Comparison of ENCODE assay signal across 8 cellular contexts in genomic region chr7:76267107-76267834, GRCh38. TPM values are rescaled to one million over a fixed set of nuclear protein-coding genes. Genes with fewer than 3 reads are reported as not detected.
DNase-seq lines count a peak whose midpoint lies in the region; ATAC-seq and TF ChIP-seq lines count a peak whose summit lies in the region.

No MANE protein-coding gene starts in this region.

- H4K20me1 ChIP-seq in fibroblast of lung (ENCODE audit: control insufficient read depth, extremely low read depth, insufficient read depth, low read length) = peaks cover 2% of the 10 kb centered on the region

- no peak overlapping the region for H3K27ac ChIP-seq in fibroblast of lung (ENCODE audit: insufficient read depth, low read length)

- intact Hi-C loops in sciatic nerve (cut with DNase I) = loop anchor here (10.0 kb wide), 1 partner anchor 62 kb away; the partner anchor contains the start of gene SRRM3

- no peak overlapping the region for H3K9ac ChIP-seq in fibroblast of lung (ENCODE audit: insufficient read depth, low read length)

- H3K4me3 ChIP-seq in GM06990 (replicated peaks; ENCODE audit: low read depth, low read length) = peak overlapping the region; percentile 51
- H3K4me3 ChIP-seq in LNCaP clone FGC (ENCODE audit: low read depth, low read length) = peak overlapping the region; percentile 23; the same call in 1 of the 2 replicates
- H3K4me3 ChIP-seq in fibroblast of lung (replicated peaks in 1 of 4; ENCODE audit: control extremely low read depth in 1 of 4, insufficient read depth in 1 of 4, low read depth in 3 of 4, low read length in 4 of 4) = no peak overlapping the region

- H3K36me3 ChIP-seq in GM06990 (ENCODE audit: control insufficient read depth, insufficient read depth, low read length) = no peaks in the 10 kb centered on the region
- no peaks in the 10 kb centered on the region for H3K36me3 ChIP-seq in fibroblast of lung (ENCODE audit: control insufficient read depth, insufficient read depth, low read length)

- no peaks in the 10 kb centered on the region for H3K9me3 ChIP-seq in fibroblast of lung (ENCODE audit: control insufficient read depth, insufficient read depth, low read depth, low read length)

- TF ChIP-seq CTCF in GM06990 (IDR thresholded peaks at IDR 0.05; ENCODE audit: insufficient read depth, low read length, poor library complexity, severe bottlenecking) (no peak), LNCaP clone FGC (IDR thresholded peaks at IDR 0.05; ENCODE audit: control insufficient read depth, extremely low read depth, insufficient read depth) (no peak), fibroblast of lung (conservative IDR thresholded peaks at IDR 0.05 in 1 of 2, IDR thresholded peaks at IDR 0.05 in 1 of 2; ENCODE audit: low read depth in 1 of 2, low read length in 2 of 2) (no peak)

- ATAC-seq in sciatic nerve (peak; percentile 6), HG02981 (IDR thresholded peaks at IDR 0.05; ENCODE audit: unreplicated experiment) (no peak)

- no peaks in the 10 kb centered on the region for H3K4me1 ChIP-seq in fibroblast of lung (ENCODE audit: control insufficient read depth, extremely low read depth, insufficient read depth, low read length)

- DNase-seq in GM06990 (ENCODE audit: extremely low read depth, insufficient read length) = no peak
- no peak for DNase-seq in LNCaP clone FGC (ENCODE audit: low read depth)
- no peak for DNase-seq in fibroblast of lung (ENCODE audit: low read depth in 2 of 2)
- no peak for DNase-seq in sciatic nerve (ENCODE audit: low spot score)
- DNase-seq in C1 segment of cervical spinal cord (lab: John Stamatoyannopoulos, UW) = no peak
- DNase-seq in NCI-H82 (lab: John Stamatoyannopoulos, UW) = no peak
- no peak for DNase-seq in midbrain (lab: John Stamatoyannopoulos, UW)

- H3K79me2 ChIP-seq in fibroblast of lung (ENCODE audit: control insufficient read depth, insufficient read depth, low read length) = no peaks in the 10 kb centered on the region

- H3K4me2 ChIP-seq in fibroblast of lung (ENCODE audit: extremely low read depth, insufficient read depth, low read length) = peak overlapping the region; percentile 64

- peak overlapping the region; percentile 53 for H2AFZ ChIP-seq in fibroblast of lung (ENCODE audit: low read length)

- H3K27me3 ChIP-seq in GM06990 (replicated peaks; ENCODE audit: control insufficient read depth, insufficient read depth, low read length) = no peaks in the 10 kb centered on the region
- peaks cover 24% of the 10 kb centered on the region for H3K27me3 ChIP-seq in fibroblast of lung (ENCODE audit: control insufficient read depth, insufficient read depth, low read length)

RNA-seq across cellular contexts. Expression of gene HSPB1, which starts 35.2 kb away (rescaled TPM):
- 36.2 and 70.0 TPM in 2 replicates for total RNA-seq in fibroblast of lung
- polyA plus RNA-seq in fibroblast of lung = 234 and 235 TPM in 2 replicates
- 950 and 998 TPM in 2 replicates for polyA plus RNA-seq in fibroblast of lung (2012)
- 199 and 349 TPM in 2 replicates for polyA minus RNA-seq in fibroblast of lung (ENCODE audit: low replicate concordance)
- total RNA-seq in sciatic nerve = 415 TPM

Comparison
In these comparisons a context has a peak if more than half of its experiments do, and no peak if none do; other contexts are left out.
1. H3K4me3 ChIP-seq: peak in GM06990 (single experiment) and LNCaP clone FGC (single experiment); none in fibroblast of lung (0 of 4).